In the genomic region with DNA sequence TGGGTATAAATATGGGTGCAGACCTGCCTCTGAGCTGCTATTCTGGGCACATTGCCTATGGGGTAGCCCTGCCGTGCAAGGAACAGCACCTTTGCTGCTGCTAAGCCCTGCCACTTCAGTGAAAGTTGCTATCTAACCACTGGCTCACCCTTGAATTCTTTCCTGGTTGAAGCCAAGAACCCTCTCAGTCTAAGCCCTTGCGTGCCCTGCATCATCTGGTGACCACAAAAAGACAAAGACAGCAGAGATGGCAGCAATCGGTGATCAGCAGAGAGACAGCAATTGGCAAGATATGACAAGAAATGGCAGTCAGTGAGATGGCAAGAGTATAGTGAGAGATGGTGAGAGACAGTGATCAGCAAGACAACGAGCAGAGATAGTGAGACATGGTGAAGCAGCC, we compare ENCODE assay signal across 26 cellular contexts.
"Had no signal": no experiment of that assay in that cellular context is flagged by ENCODE, and none has a peak within 500 bp of the region (broad histone marks: within the 10 kb centered on the region; RNA-seq: fewer than 3 reads in every experiment).

No MANE protein-coding gene starts in this region.

- ATAC-seq: heart right ventricle; left colon; mucosa of descending colon; psoas muscle; right lobe of liver; stimulated activated naive CD8-positive, alpha-beta T cell treated with anti-CD3 and anti-CD28 coated beads, Interleukin-15, amount 100 ng/mL, for 72 hours had no signal

- DNase-seq: cerebellar nuclear complex; dorsolateral prefrontal cortex; effector CD4-positive, alpha-beta T cell; esophagus squamous epithelium; foreskin melanocyte; glutamatergic neuron; heart right ventricle; hippocampal formation; kidney glomerular epithelial cell; left colon; mucosa of descending colon; naive B cell; nephron progenitor cell; small intestine; stimulated activated CD4-positive, alpha-beta T cell treated with anti-CD3 and anti-CD28 coated beads, Interleukin-15, amount 100 ng/mL, for 24 hours; stimulated activated CD4-positive, alpha-beta T cell treated with anti-CD3 and anti-CD28 coated beads, Interleukin-2, amount 100 ng/mL, for 48 hours; stimulated activated naive CD4-positive, alpha-beta T cell; stimulated activated naive CD8-positive, alpha-beta T cell treated with anti-CD3 and anti-CD28 coated beads, Interleukin-15, amount 100 ng/mL, for 72 hours; transverse colon had no signal

- H3K9me3 Mint-ChIP-seq: mesothelial cell of epicardium; stimulated activated naive CD8-positive, alpha-beta T cell treated with anti-CD3 and anti-CD28 coated beads, Interleukin-15, amount 100 ng/mL, for 72 hours had no signal

- H3K27ac ChIP-seq: dorsolateral prefrontal cortex, esophagus squamous epithelium, heart right ventricle, psoas muscle, right lobe of liver, suprapubic skin, transverse colon, vagina had no signal

- H3K36me3 Mint-ChIP-seq: memory B cell, mesothelial cell of epicardium, naive B cell had no signal

- H3K27ac Mint-ChIP-seq: memory B cell; mesothelial cell of epicardium; naive B cell; nephron progenitor cell; stimulated activated naive CD8-positive, alpha-beta T cell treated with anti-CD3 and anti-CD28 coated beads, Interleukin-15, amount 100 ng/mL, for 72 hours had no signal

- H3K36me3 ChIP-seq: esophagus squamous epithelium, heart right ventricle, right lobe of liver, suprapubic skin, transverse colon, vagina had no signal

- H3K4me3 ChIP-seq: dorsolateral prefrontal cortex, esophagus squamous epithelium, heart right ventricle, lung, mucosa of descending colon, psoas muscle, right lobe of liver, suprapubic skin, transverse colon, vagina had no signal

- H3K27me3 ChIP-seq: right lobe of liver, transverse colon, vagina had no signal

- H3K4me1 Mint-ChIP-seq: memory B cell; mesothelial cell of epicardium; naive B cell; stimulated activated naive CD8-positive, alpha-beta T cell treated with anti-CD3 and anti-CD28 coated beads, Interleukin-15, amount 100 ng/mL, for 72 hours had no signal

- H3K4me3 Mint-ChIP-seq: memory B cell; mesothelial cell of epicardium; naive B cell; nephron progenitor cell; stimulated activated naive CD8-positive, alpha-beta T cell treated with anti-CD3 and anti-CD28 coated beads, Interleukin-15, amount 100 ng/mL, for 72 hours had no signal

- H3K9me3 ChIP-seq: esophagus squamous epithelium, heart right ventricle, mucosa of descending colon, psoas muscle, right lobe of liver, suprapubic skin, transverse colon, vagina had no signal

- H3K4me1 ChIP-seq: esophagus squamous epithelium, heart right ventricle, psoas muscle, right lobe of liver, suprapubic skin, transverse colon, vagina had no signal
